In genomic region chr2:207046642-207047213, GRCh38 we compare ENCODE assay signal across 1 cellular context.
TF ChIP-seq lines count a peak whose summit lies in the region.

No MANE protein-coding gene starts in this region.

TF ChIP-seq in GM23338, 12 proteins besides CTCF, POLR2A, EP300 and RAD21 (continued from another document):
- TF ChIP-seq ETS1 (IDR thresholded peaks at IDR 0.05), result no peak
- no peak for TF ChIP-seq ZNF331 (CRISPR knock-in tag; IDR thresholded peaks at IDR 0.05; ENCODE audit: low read depth)
- TF ChIP-seq JUNB (IDR thresholded peaks at IDR 0.05; ENCODE audit: unreplicated experiment), result no peak
- no peak for TF ChIP-seq REST (IDR thresholded peaks at IDR 0.05; ENCODE audit: unreplicated experiment)
